ENCODE assay signal across 16 cellular contexts in genomic region chr12:102753802-102754201, GRCh38.
DNase-seq lines count a peak whose midpoint lies in the region; ATAC-seq and TF ChIP-seq lines count a peak whose summit lies in the region.
"Had no signal": no experiment of that assay in that cellular context is flagged by ENCODE, and none has a peak within 500 bp of the region (broad histone marks: within the 10 kb centered on the region; RNA-seq: fewer than 3 reads in every experiment).

No MANE protein-coding gene starts in this region.

- no peak overlapping the region for H3K27ac ChIP-seq in right cardiac atrium (ENCODE audit: low read length)
- H3K27ac ChIP-seq: 22Rv1, A549, BLaER1 had no signal

- H3K27ac Mint-ChIP-seq in nephron: peak overlapping the region in 2 of 3 experiments; percentile 28 to 50
- H3K27ac Mint-ChIP-seq: CD14-positive monocyte; CD4-positive, alpha-beta memory T cell had no signal

- no peaks in the 10 kb centered on the region for H3K9me3 Mint-ChIP-seq in nephron
- H3K9me3 Mint-ChIP-seq: CD14-positive monocyte had no signal

- H3K27me3 Mint-ChIP-seq in nephron (ENCODE audit: low read depth): no peaks in the 10 kb centered on the region

- H3K4me1 ChIP-seq in right cardiac atrium (ENCODE audit: control insufficient read depth, insufficient read depth, low read length): no peaks in the 10 kb centered on the region
- H3K4me1 ChIP-seq: A549, BLaER1 had no signal

- H3K9me3 ChIP-seq in right cardiac atrium (ENCODE audit: control insufficient read depth, low read length): no peaks in the 10 kb centered on the region
- H3K9me3 ChIP-seq: A549, BLaER1 had no signal

- H3K27me3 ChIP-seq in right cardiac atrium (ENCODE audit: control insufficient read depth, insufficient read depth): no peaks in the 10 kb centered on the region
- H3K27me3 ChIP-seq: BLaER1 had no signal

- TF ChIP-seq CTCF in nephron (IDR thresholded peaks at IDR 0.05; ENCODE audit: unreplicated experiment in 3 of 3): no peak

- H3K4me3 Mint-ChIP-seq in nephron: no peak overlapping the region
- H3K4me3 Mint-ChIP-seq: CD14-positive monocyte; CD4-positive, alpha-beta memory T cell had no signal

- 65% methylated on average over 2 of the region's 2 CpGs for WGBS in right cardiac atrium

- peaks cover 29% of the 10 kb centered on the region for H3K4me1 Mint-ChIP-seq in nephron
- H3K4me1 Mint-ChIP-seq: CD14-positive monocyte; CD4-positive, alpha-beta memory T cell had no signal

- intact Hi-C loops in right cardiac atrium (cut with DNase I) (no loop called here), left cardiac atrium (cut with DNase I) (no loop called here)

- DNase-seq in right cardiac atrium: no peak
- DNase-seq in left cardiac atrium: no peak
- peak; percentile 35 for DNase-seq in stromal cell of bone marrow (ENCODE audit: low read depth)
- DNase-seq in activated naive CD4-positive, alpha-beta T cell (lab: John Stamatoyannopoulos, UW): no peak
- DNase-seq in GOT3 (lab: John Stamatoyannopoulos, UW): no peak
- DNase-seq: CD4-positive, alpha-beta memory T cell; DMS153; DMS79; GDM1; HCEC 1CT had no signal

- ATAC-seq in right cardiac atrium: peak; percentile 20 to 59
- no peak for ATAC-seq in left cardiac atrium
- no peak for ATAC-seq in GM19023 (IDR thresholded peaks at IDR 0.05; ENCODE audit: unreplicated experiment)
- ATAC-seq: A549 had no signal

- H3K36me3 Mint-ChIP-seq in nephron (ENCODE audit: low read depth): no peaks in the 10 kb centered on the region
- H3K36me3 Mint-ChIP-seq: CD14-positive monocyte; CD4-positive, alpha-beta memory T cell had no signal

- H3K4me3 ChIP-seq in right cardiac atrium (ENCODE audit: low read length): no peak overlapping the region
- H3K4me3 ChIP-seq: A549, BLaER1 had no signal

Comparison
In these comparisons a context has a peak if more than half of its experiments do, and no peak if none do; other contexts are left out.
1. ATAC-seq: peak in right cardiac atrium (2 of 2); none in left cardiac atrium (0 of 2) and GM19023 (single experiment).